Comparison of ENCODE assay signal across 13 cellular contexts in the genomic region with DNA sequence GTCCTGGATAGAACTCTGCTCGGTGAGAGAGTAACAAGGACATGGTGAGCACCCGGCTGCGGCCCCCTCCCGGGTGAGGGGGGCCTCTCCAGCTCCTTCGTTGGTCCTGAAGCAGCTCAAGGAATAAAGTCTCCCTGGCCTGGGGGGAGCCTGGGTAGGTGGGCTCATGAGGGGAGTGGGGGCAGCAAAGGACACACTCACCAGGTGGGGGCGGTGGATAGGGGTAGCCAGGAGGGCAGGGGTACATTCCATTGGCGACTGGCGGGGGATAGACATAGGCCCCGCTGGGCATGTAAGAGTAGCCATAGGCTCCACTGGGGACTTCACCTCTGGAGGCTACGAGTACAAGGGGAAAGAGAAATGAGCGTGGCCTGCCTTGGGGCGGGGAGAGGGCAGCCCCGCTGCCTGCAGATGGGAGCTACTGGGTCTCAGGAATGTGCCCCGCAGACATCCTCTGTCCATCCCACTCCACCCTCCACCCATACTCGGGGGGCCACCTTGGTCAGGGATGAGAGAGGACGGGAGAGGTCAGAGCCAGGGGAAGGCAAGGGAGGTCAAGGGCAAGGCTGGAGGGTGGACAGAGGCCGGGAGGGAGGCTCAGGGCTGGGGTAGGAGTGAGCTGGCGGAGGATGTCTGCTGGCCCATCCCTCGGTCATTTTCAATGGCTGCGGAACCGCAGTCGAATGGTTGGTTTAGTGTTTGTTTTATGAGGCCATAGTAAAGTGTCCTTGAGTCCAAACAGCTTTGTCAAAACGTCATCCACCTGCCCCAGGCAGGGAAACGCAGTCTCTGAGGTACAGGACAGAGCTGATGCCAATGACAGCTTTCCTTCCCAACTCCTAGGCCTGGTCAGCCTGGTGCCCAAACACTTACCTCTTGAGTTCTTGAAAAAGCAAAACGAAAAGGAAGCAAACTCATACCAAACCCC. TPM values are rescaled to one million over a fixed set of nuclear protein-coding genes. Genes with fewer than 3 reads are reported as not detected.
DNase-seq lines count a peak whose midpoint lies in the region; ATAC-seq, FAIRE-seq and TF ChIP-seq lines count a peak whose summit lies in the region.
"Had no signal": no experiment of that assay in that cellular context is flagged by ENCODE, and none has a peak within 500 bp of the region (broad histone marks: within the 10 kb centered on the region; RNA-seq: fewer than 3 reads in every experiment).

No MANE protein-coding gene starts in this region.

- CTCF ChIA-PET in T-cell (lab: Charles Lee), result interaction anchor here (0.5 to 1.6 kb wide), 6 partner anchors 7 to 95 kb away, joined by 3 to 7 read pairs (median 4); a partner anchor contains a TSS

- H3K9me3 ChIP-seq in right atrium auricular region, result no peaks in the 10 kb centered on the region

- peaks cover 58% of the 10 kb centered on the region for H3K36me3 ChIP-seq in right atrium auricular region

- H3K4me1 Mint-ChIP-seq in T-helper 2 cell treated with Interferon-gamma antibody and Interleukin-4, amounts not matched to agents 5 μg/mL and 100 μg/mL, for 36 hours (ENCODE audit: low read depth), result peaks cover 16% of the 10 kb centered on the region
- H3K4me1 Mint-ChIP-seq in T-cell, result peaks cover 24 to 44% (median 33%) of the 10 kb centered on the region in 3 donors
- peaks cover 46% of the 10 kb centered on the region for H3K4me1 Mint-ChIP-seq in stimulated activated memory B cell treated with anti-CD40 and anti-IgM and Interleukin-4, amounts not matched to agents 10 μg/mL and 1 μg/mL and 100 μg/mL, for 72 hours

- no peak overlapping the region for H3K4me3 ChIP-seq in right atrium auricular region

- no peaks in the 10 kb centered on the region for H3K9me3 Mint-ChIP-seq in T-helper 2 cell treated with Interferon-gamma antibody and Interleukin-4, amounts not matched to agents 5 μg/mL and 100 μg/mL, for 36 hours
- no peaks in the 10 kb centered on the region for H3K9me3 Mint-ChIP-seq in T-cell
- no peaks in the 10 kb centered on the region for H3K9me3 Mint-ChIP-seq in stimulated activated memory B cell treated with anti-CD40 and anti-IgM and Interleukin-4, amounts not matched to agents 10 μg/mL and 1 μg/mL and 100 μg/mL, for 72 hours
- H3K9me3 Mint-ChIP-seq: central memory CD8-positive, alpha-beta T cell had no signal

- peak overlapping the region; percentile 67 for H3K27ac Mint-ChIP-seq in T-helper 2 cell treated with Interferon-gamma antibody and Interleukin-4, amounts not matched to agents 5 μg/mL and 100 μg/mL, for 36 hours
- H3K27ac Mint-ChIP-seq in T-cell, result peak overlapping the region; percentile 63 to 82
- H3K27ac Mint-ChIP-seq in stimulated activated memory B cell treated with anti-CD40 and anti-IgM and Interleukin-4, amounts not matched to agents 10 μg/mL and 1 μg/mL and 100 μg/mL, for 72 hours, result peak overlapping the region; percentile 40

- H3K27ac ChIP-seq in right atrium auricular region, result peak overlapping the region; percentile 67 to 86

- no peak for TF ChIP-seq CTCF in right atrium auricular region (IDR thresholded peaks at IDR 0.05)

- no peaks in the 10 kb centered on the region for H3K27me3 Mint-ChIP-seq in T-helper 2 cell treated with Interferon-gamma antibody and Interleukin-4, amounts not matched to agents 5 μg/mL and 100 μg/mL, for 36 hours (ENCODE audit: low read depth)
- H3K27me3 Mint-ChIP-seq in T-cell, result no peaks in the 10 kb centered on the region
- H3K27me3 Mint-ChIP-seq in stimulated activated memory B cell treated with anti-CD40 and anti-IgM and Interleukin-4, amounts not matched to agents 10 μg/mL and 1 μg/mL and 100 μg/mL, for 72 hours, result no peaks in the 10 kb centered on the region
- H3K27me3 Mint-ChIP-seq: central memory CD8-positive, alpha-beta T cell had no signal

- peaks cover 46% of the 10 kb centered on the region for H3K36me3 Mint-ChIP-seq in T-helper 2 cell treated with Interferon-gamma antibody and Interleukin-4, amounts not matched to agents 5 μg/mL and 100 μg/mL, for 36 hours (ENCODE audit: low read depth)
- peaks cover 25% of the 10 kb centered on the region for H3K36me3 Mint-ChIP-seq in T-cell
- H3K36me3 Mint-ChIP-seq in stimulated activated memory B cell treated with anti-CD40 and anti-IgM and Interleukin-4, amounts not matched to agents 10 μg/mL and 1 μg/mL and 100 μg/mL, for 72 hours, result peaks cover 43% of the 10 kb centered on the region

- no peak for FAIRE-seq in urothelium cell line (lab: Jason Lieb, UNC)
- FAIRE-seq: A204.1, keratinocyte had no signal

- no peak for DNase-seq in T-helper 2 cell treated with Interferon-gamma antibody and Interleukin-4, amounts not matched to agents 5 μg/mL and 100 μg/mL, for 36 hours (ENCODE audit: low spot score)
- DNase-seq in T-helper 2 cell, result no peak
- DNase-seq in T-cell, result no peak
- DNase-seq in right atrium auricular region (ENCODE audit: low spot score), result no peak
- no peak for DNase-seq in D341Med (ENCODE audit: low spot score)
- DNase-seq in NCI-H1092 treated with DMSO at 0.1 percent for 48 hours (lab: John Stamatoyannopoulos, UW), result no peak
- DNase-seq in urothelium cell line (ENCODE audit: low spot score), result no peak
- DNase-seq: T1000 had no signal

- H3K27me3 ChIP-seq in right atrium auricular region, result no peaks in the 10 kb centered on the region

- no peak for ATAC-seq in T-cell (replicated peaks in 1 of 4)
- no peak for ATAC-seq in stimulated activated memory B cell treated with anti-CD40 and anti-IgM and Interleukin-4, amounts not matched to agents 10 μg/mL and 1 μg/mL and 100 μg/mL, for 72 hours
- ATAC-seq: PC-3 had no signal

- POLR2A ChIA-PET in T-cell (lab: Charles Lee), result interaction anchor here in 1 of 2 donors (0.5 kb wide), 1 partner anchor 558 kb away, joined by 4 read pairs; no protein-coding TSS in a partner anchor

- no peak overlapping the region for H3K4me3 Mint-ChIP-seq in T-helper 2 cell treated with Interferon-gamma antibody and Interleukin-4, amounts not matched to agents 5 μg/mL and 100 μg/mL, for 36 hours
- no peak overlapping the region for H3K4me3 Mint-ChIP-seq in T-cell
- no peak overlapping the region for H3K4me3 Mint-ChIP-seq in stimulated activated memory B cell treated with anti-CD40 and anti-IgM and Interleukin-4, amounts not matched to agents 10 μg/mL and 1 μg/mL and 100 μg/mL, for 72 hours
- H3K4me3 Mint-ChIP-seq: central memory CD8-positive, alpha-beta T cell had no signal

- peaks cover 0 to 93% of the 10 kb centered on the region in 2 donors for H3K4me1 ChIP-seq in right atrium auricular region

RNA-seq across cellular contexts. Expression of a gene that starts 3.7 kb away (rescaled TPM):
- total RNA-seq in T-cell (100 to 1,000 TPM; 148 to 191 (median 180) TPM), right atrium auricular region (10 to 100 TPM; 11.1 to 25.9 TPM)

RNA-seq across cellular contexts. Expression of a gene that starts 7.3 kb away (rescaled TPM):
- total RNA-seq in T-cell (100 to 1,000 TPM in 3 of 5 donors, 10 to 100 TPM in 2; 91.4 to 158 (median 138) TPM), right atrium auricular region (100 to 1,000 TPM in 1 of 2 donors, 10 to 100 TPM in 1; 100.0 to 163 TPM)

RNA-seq across cellular contexts. Expression of a gene that starts 30.5 kb away (rescaled TPM):
- total RNA-seq in T-cell (10 to 100 TPM in 3 of 5 donors, 1 to 10 TPM in 2; 2.6 to 24.6 (median 18.3) TPM), right atrium auricular region (10 to 100 TPM; 16.8 to 24.8 TPM)

RNA-seq across cellular contexts. Expression of a gene that starts 48.9 kb away (rescaled TPM):
- total RNA-seq in T-cell (10 to 100 TPM; 22.1 to 52.2 (median 45.9) TPM), right atrium auricular region (1 to 10 TPM; 7.0 to 9.8 TPM)

RNA-seq across cellular contexts. Expression of a gene that starts 56.8 kb away (rescaled TPM):
- total RNA-seq in T-cell (100 to 1,000 TPM; 116 to 170 (median 144) TPM), right atrium auricular region (10 to 100 TPM; 27.2 to 36.4 TPM)

Comparison
In these comparisons a context has a peak if more than half of its experiments do, and no peak if none do; other contexts are left out.
1. RNA of a gene that starts 3.7 kb away (total RNA-seq): 148 to 191 TPM in T-cell; 11.1 to 25.9 TPM in right atrium auricular region; every median in the first group is over 4 times any median in the second.
2. Peak in every context shown above with its lines, with median percentiles within 50 percentile points of each other: H3K27ac Mint-ChIP-seq.